In the genomic region with DNA sequence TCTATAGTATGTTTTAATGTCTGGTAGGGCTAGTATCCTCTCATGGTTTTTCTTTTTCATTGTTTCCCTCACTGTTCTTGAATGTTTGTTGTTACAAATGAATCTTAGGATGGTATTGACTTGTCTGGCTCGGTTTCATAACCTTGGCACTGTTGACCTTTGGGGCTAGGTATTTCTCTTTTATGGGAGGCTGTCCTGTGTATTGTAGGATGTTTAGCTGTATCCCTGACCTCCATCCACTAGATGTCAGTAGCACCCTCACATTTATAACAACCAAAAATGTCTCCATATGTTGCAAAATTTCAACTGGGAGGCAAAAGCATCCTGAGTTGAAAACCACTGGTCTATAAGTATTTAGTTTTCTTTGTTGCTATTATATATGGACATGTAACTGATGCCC, we compare ENCODE assay signal across 8 cellular contexts. TPM values are rescaled to one million over a fixed set of nuclear protein-coding genes. Genes with fewer than 3 reads are reported as not detected.
DNase-seq lines count a peak whose midpoint lies in the region; ATAC-seq and TF ChIP-seq lines count a peak whose summit lies in the region.

No MANE protein-coding gene starts in this region.

- H3K36me3 ChIP-seq in kidney epithelial cell (ENCODE audit: control insufficient read depth, insufficient read depth, low read length) (no peaks in the 10 kb centered on the region), sigmoid colon (no peaks in the 10 kb centered on the region)

- H3K27me3 ChIP-seq in kidney epithelial cell (ENCODE audit: control insufficient read depth, insufficient read depth, low read length), result no peaks in the 10 kb centered on the region
- H3K27me3 ChIP-seq in sigmoid colon, result no peaks in the 10 kb centered on the region

- no peak for DNase-seq in AG09319 (ENCODE audit: extremely low read depth, low read depth)
- DNase-seq in HCEC 1CT, result peak; percentile 42
- DNase-seq in T1000 (lab: John Stamatoyannopoulos, UW), result peak; percentile 1
- no peak for DNase-seq in kidney epithelial cell (ENCODE audit: low read depth)
- no peak for DNase-seq in activated CD4-positive, alpha-beta T cell treated with anti-CD3 and anti-CD28 coated beads, Interleukin-2, amount 50 U/mL, for 1 hour
- DNase-seq in sigmoid colon, result no peak

- TF ChIP-seq POLR2A in sigmoid colon (IDR thresholded peaks at IDR 0.05), result no peak

- H3K9me3 ChIP-seq in sigmoid colon, result no peaks in the 10 kb centered on the region

- H3K27ac ChIP-seq in sigmoid colon, result no peak overlapping the region

- H3K4me3 ChIP-seq in kidney epithelial cell (ENCODE audit: low read depth, low read length) (no peak overlapping the region), sigmoid colon (no peak overlapping the region)

- intact Hi-C loops in sigmoid colon (cut with DNase I), result no loop called here

- no peak for TF ChIP-seq EP300 in sigmoid colon (IDR thresholded peaks at IDR 0.05)

- no peaks in the 10 kb centered on the region for H3K4me1 ChIP-seq in sigmoid colon

- TF ChIP-seq CTCF in AG09319 (IDR thresholded peaks at IDR 0.05; ENCODE audit: low read depth, low read length) (peak; percentile 24), kidney epithelial cell (IDR thresholded peaks at IDR 0.05; ENCODE audit: insufficient read depth, low read length, poor library complexity, severe bottlenecking) (peak; percentile 53), sigmoid colon (IDR thresholded peaks at IDR 0.05) (peak in 1 of 4 experiments; percentile 22)

- no peak for ATAC-seq in GM21381 (IDR thresholded peaks at IDR 0.05; ENCODE audit: unreplicated experiment)
- no peak for ATAC-seq in HG03135 (IDR thresholded peaks at IDR 0.05; ENCODE audit: unreplicated experiment)

- 19 to 33% methylated on average over 1 of the region's 1 CpG for WGBS in sigmoid colon, 2 donors

RNA-seq across cellular contexts. Expression of a gene that starts 7.0 kb away (rescaled TPM):
- total RNA-seq in kidney epithelial cell, result 0.68 and 0.88 TPM in 2 replicates
- total RNA-seq in sigmoid colon, result 10 to 100 TPM; 20.8 to 65.5 (median 53.9) TPM
- 10 to 100 TPM in 1 of 3 donors, 1 to 10 TPM in 2; 1.6 to 27.0 (median 8.9) TPM for polyA plus RNA-seq in sigmoid colon

RNA-seq across cellular contexts. Expression of a gene that starts 52.8 kb away (rescaled TPM):
- 3.4 and 5.4 TPM in 2 replicates for total RNA-seq in kidney epithelial cell
- 1 to 10 TPM; 1.1 to 3.3 (median 2.2) TPM for total RNA-seq in sigmoid colon
- 1 to 10 TPM in 2 of 3 donors, under 1 TPM in 1; 0.60 to 5.0 (median 1.8) TPM for polyA plus RNA-seq in sigmoid colon

Comparison
In these comparisons a context has a peak if more than half of its experiments do, and no peak if none do; other contexts are left out.
1. DNase-seq: peak in HCEC 1CT (single experiment) and T1000 (single experiment); none in AG09319 (single experiment), kidney epithelial cell (single experiment), activated CD4-positive, alpha-beta T cell treated with anti-CD3 and anti-CD28 coated beads, Interleukin-2, amount 50 U/mL, for 1 hour (single experiment) and sigmoid colon (single experiment).
2. RNA of a gene that starts 7.0 kb away (total RNA-seq): 20.8 to 65.5 TPM in sigmoid colon; 0.68 to 0.88 TPM in kidney epithelial cell; every median in the first group is over 10 times any median in the second.